In genomic region chr11:80118071-80118470, GRCh38 we compare ENCODE assay signal across 1 cellular context.
TF ChIP-seq lines count a peak whose summit lies in the region.

No MANE protein-coding gene starts in this region.

TF ChIP-seq in WTC11, 78 proteins besides CTCF, POLR2A, EP300 and RAD21 (continued from another document):
- TF ChIP-seq FOXP4 (CRISPR knock-in tag; IDR thresholded peaks at IDR 0.05) (no peak), FOXP1 (CRISPR knock-in tag; IDR thresholded peaks at IDR 0.05; ENCODE audit: borderline replicate concordance) (no peak), SP1 (CRISPR knock-in tag; conservative IDR thresholded peaks at IDR 0.05) (no peak)
TF ChIP-seq in WTC11: peak in this region for 0.
